In the genomic region with DNA sequence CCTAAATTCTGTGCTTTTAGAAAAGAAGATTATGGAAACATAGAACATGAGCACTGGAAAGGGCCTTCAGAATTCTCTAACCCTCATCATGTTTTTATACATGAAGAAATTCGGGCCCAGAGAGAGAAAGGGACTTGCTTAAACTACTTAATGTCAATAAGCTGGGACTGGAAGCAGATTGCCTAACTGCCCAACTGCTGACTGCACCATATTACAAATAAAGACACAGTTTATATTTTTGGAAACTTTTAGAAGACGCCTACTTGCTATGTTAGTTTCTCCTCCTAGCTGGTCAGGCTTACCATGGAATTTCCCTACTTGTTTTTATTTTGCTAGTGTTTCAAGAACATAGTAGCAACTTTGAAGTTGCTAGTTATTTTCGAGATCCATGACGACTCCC, we compare ENCODE assay signal across 23 cellular contexts. TPM values are rescaled to one million over a fixed set of nuclear protein-coding genes. Genes with fewer than 3 reads are reported as not detected.
DNase-seq lines count a peak whose midpoint lies in the region; ATAC-seq and TF ChIP-seq lines count a peak whose summit lies in the region.
"Had no signal": no experiment of that assay in that cellular context is flagged by ENCODE, and none has a peak within 500 bp of the region (broad histone marks: within the 10 kb centered on the region; RNA-seq: fewer than 3 reads in every experiment).

No MANE protein-coding gene starts in this region.

- TF ChIP-seq CTCF in left ventricle myocardium inferior (IDR thresholded peaks at IDR 0.05; ENCODE audit: borderline replicate concordance) (no peak), sigmoid colon (IDR thresholded peaks at IDR 0.05) (no peak), uterus (IDR thresholded peaks at IDR 0.05) (no peak), Caco-2 (IDR thresholded peaks at IDR 0.05; ENCODE audit: insufficient read depth in 1 of 2, low read depth in 1 of 2, low read length in 1 of 2, severe bottlenecking in 1 of 2, unreplicated experiment in 1 of 2) (no peak)

- peaks cover 38% of the 10 kb centered on the region for H3K4me1 ChIP-seq in left ventricle myocardium inferior
- H3K4me1 ChIP-seq in esophagus (ENCODE audit: control insufficient read depth in 2 of 2, insufficient read depth in 2 of 2, low read length in 1 of 2): no peaks in the 10 kb centered on the region
- H3K4me1 ChIP-seq in sigmoid colon: peaks cover 0 to 44% (median 23%) of the 10 kb centered on the region in 4 donors
- H3K4me1 ChIP-seq in uterus: no peaks in the 10 kb centered on the region
- H3K4me1 ChIP-seq in Caco-2: no peaks in the 10 kb centered on the region
- H3K4me1 ChIP-seq: colonic mucosa had no signal

- H3K36me3 Mint-ChIP-seq in Caco-2 (ENCODE audit: insufficient read depth, unreplicated experiment): no peaks in the 10 kb centered on the region

- no peak for TF ChIP-seq EP300 in sigmoid colon (IDR thresholded peaks at IDR 0.05)

- H3K27me3 Mint-ChIP-seq in Caco-2 (ENCODE audit: insufficient read depth, unreplicated experiment): no peaks in the 10 kb centered on the region
- H3K27me3 Mint-ChIP-seq: stimulated activated memory B cell treated with anti-CD40 and anti-IgM and Interleukin-4, amounts not matched to agents 10 μg/mL and 1 μg/mL and 100 μg/mL, for 72 hours; type B pancreatic cell had no signal

- H3K9me3 ChIP-seq in left ventricle myocardium inferior (replicated peaks) (no peaks in the 10 kb centered on the region), esophagus (ENCODE audit: control insufficient read depth in 2 of 2, insufficient read depth in 1 of 2, low read depth in 1 of 2, low read length in 1 of 2) (no peaks in the 10 kb centered on the region), sigmoid colon (no peaks in the 10 kb centered on the region), uterus (no peaks in the 10 kb centered on the region), Caco-2 (no peaks in the 10 kb centered on the region)
- H3K9me3 ChIP-seq: colonic mucosa had no signal

- BruUV-seq in Caco-2 (replicated peaks; lab: Mats Ljungman, UMichigan): no TSS peak

- no peak overlapping the region for H3K4me3 ChIP-seq in left ventricle myocardium inferior
- no peak overlapping the region for H3K4me3 ChIP-seq in esophagus (ENCODE audit: low read depth in 1 of 2, low read length in 2 of 2)
- H3K4me3 ChIP-seq in sigmoid colon: no peak overlapping the region
- no peak overlapping the region for H3K4me3 ChIP-seq in uterus
- H3K4me3 ChIP-seq in Caco-2 (ENCODE audit: low read depth, low read length): no peak overlapping the region
- H3K4me3 ChIP-seq: colonic mucosa, K562 had no signal

- no peak overlapping the region for H3K4me3 Mint-ChIP-seq in Caco-2 (ENCODE audit: unreplicated experiment)
- H3K4me3 Mint-ChIP-seq: CD8-positive, alpha-beta T cell; endodermal cell; stimulated activated memory B cell treated with anti-CD40 and anti-IgM and Interleukin-4, amounts not matched to agents 10 μg/mL and 1 μg/mL and 100 μg/mL, for 72 hours; T-helper 1 cell treated with Interleukin-12 subunit alpha and Interleukin-12 subunit beta and Interleukin-4 antibody, amounts not matched to agents 30 μg/mL and 1 μg/mL, for 36 hours; type B pancreatic cell had no signal

- DNase-seq in left ventricle myocardium inferior (no peak), Right ventricle myocardium inferior (ENCODE audit: missing footprints) (no peak), sigmoid colon (no peak), uterus (no peak), Caco-2 (no peak), NCI-H128 (lab: John Stamatoyannopoulos, UW; ENCODE audit: unreplicated experiment) (no peak), NCI-H146 (lab: John Stamatoyannopoulos, UW) (no peak)
- DNase-seq: activated gamma-delta T cell; AML-193; CD8-positive, alpha-beta T cell; colonic mucosa; endodermal cell; mesendoderm; NCI-H1436 treated with DMSO at 0.1 percent for 48 hours; NCI-H2171; NCI-H524; nucleus accumbens; stimulated activated CD4-positive, alpha-beta T cell treated with anti-CD3 and anti-CD28 coated beads, Interleukin-4, amount 100 ng/mL, for 1 hour had no signal

- POLR2A ChIA-PET in Caco-2 (lab: Charles Lee): no interaction called here

- H3K27ac Mint-ChIP-seq in Caco-2 (ENCODE audit: unreplicated experiment): no peak overlapping the region
- H3K27ac Mint-ChIP-seq: CD8-positive, alpha-beta T cell; endodermal cell; stimulated activated memory B cell treated with anti-CD40 and anti-IgM and Interleukin-4, amounts not matched to agents 10 μg/mL and 1 μg/mL and 100 μg/mL, for 72 hours; T-helper 1 cell treated with Interleukin-12 subunit alpha and Interleukin-12 subunit beta and Interleukin-4 antibody, amounts not matched to agents 30 μg/mL and 1 μg/mL, for 36 hours; type B pancreatic cell had no signal

- WGBS in esophagus, 2 donors: 67 to 75% methylated on average over 4 of the region's 4 CpGs
- 86% methylated on average over 4 of the region's 4 CpGs for WGBS in sigmoid colon, 2 donors

- ATAC-seq in Right ventricle myocardium inferior: no peak
- ATAC-seq: CD8-positive, alpha-beta T cell; K562; stimulated activated memory B cell treated with anti-CD40 and anti-IgM and Interleukin-4, amounts not matched to agents 10 μg/mL and 1 μg/mL and 100 μg/mL, for 72 hours had no signal

- CTCF ChIA-PET in Caco-2 (lab: Charles Lee): no interaction called here

- H3K36me3 ChIP-seq in left ventricle myocardium inferior: no peaks in the 10 kb centered on the region
- H3K36me3 ChIP-seq in esophagus (ENCODE audit: control insufficient read depth in 2 of 2, insufficient read depth in 2 of 2, low read length in 1 of 2): no peaks in the 10 kb centered on the region
- H3K36me3 ChIP-seq in sigmoid colon: no peaks in the 10 kb centered on the region
- H3K36me3 ChIP-seq in uterus: no peaks in the 10 kb centered on the region
- H3K36me3 ChIP-seq in Caco-2 (ENCODE audit: control insufficient read depth, insufficient read depth, low read length): no peaks in the 10 kb centered on the region
- H3K36me3 ChIP-seq: colonic mucosa had no signal

- TF ChIP-seq POLR2A in sigmoid colon (IDR thresholded peaks at IDR 0.05) (no peak), uterus (IDR thresholded peaks at IDR 0.05) (no peak)

- H3K9me3 Mint-ChIP-seq in Caco-2 (ENCODE audit: unreplicated experiment): no peaks in the 10 kb centered on the region
- H3K9me3 Mint-ChIP-seq: CD8-positive, alpha-beta T cell; stimulated activated memory B cell treated with anti-CD40 and anti-IgM and Interleukin-4, amounts not matched to agents 10 μg/mL and 1 μg/mL and 100 μg/mL, for 72 hours; T-helper 1 cell treated with Interleukin-12 subunit alpha and Interleukin-12 subunit beta and Interleukin-4 antibody, amounts not matched to agents 30 μg/mL and 1 μg/mL, for 36 hours; type B pancreatic cell had no signal

- H3K27ac ChIP-seq in left ventricle myocardium inferior (replicated peaks) (peak overlapping the region; percentile 90), esophagus (ENCODE audit: low read depth in 2 of 2, low read length in 1 of 2) (peak overlapping the region; percentile 40 to 44), sigmoid colon (peak overlapping the region; percentile 77 to 84 (median 82)), uterus (peak overlapping the region; percentile 76 to 83)
- H3K27ac ChIP-seq: colonic mucosa had no signal

- no peaks in the 10 kb centered on the region for H3K4me1 Mint-ChIP-seq in Caco-2 (ENCODE audit: low read depth, unreplicated experiment)
- H3K4me1 Mint-ChIP-seq: endodermal cell; stimulated activated memory B cell treated with anti-CD40 and anti-IgM and Interleukin-4, amounts not matched to agents 10 μg/mL and 1 μg/mL and 100 μg/mL, for 72 hours had no signal

- intact Hi-C loops in left ventricle myocardium inferior (cut with micrococcal nuclease) (no loop called here), Right ventricle myocardium inferior (cut with DNase I) (loop anchor here (5.0 kb wide), 1 partner anchor 115 kb away; a partner anchor contains a TSS), sigmoid colon (cut with DNase I) (loop anchor here (5.0 kb wide), 1 partner anchor 115 kb away; a partner anchor contains a TSS), uterus (cut with DNase I; ENCODE audit: low total_unique reads) (no loop called here), Caco-2 (cut with micrococcal nuclease; ENCODE audit: unreplicated experiment) (no loop called here)

- no peaks in the 10 kb centered on the region for H3K27me3 ChIP-seq in left ventricle myocardium inferior (ENCODE audit: low read depth)
- no peaks in the 10 kb centered on the region for H3K27me3 ChIP-seq in esophagus (ENCODE audit: control insufficient read depth in 1 of 2, insufficient read depth in 2 of 2, low read length in 2 of 2)
- H3K27me3 ChIP-seq in sigmoid colon: no peaks in the 10 kb centered on the region
- no peaks in the 10 kb centered on the region for H3K27me3 ChIP-seq in uterus
- no peaks in the 10 kb centered on the region for H3K27me3 ChIP-seq in Caco-2 (replicated peaks; ENCODE audit: control insufficient read depth, insufficient read depth, low read length)
- H3K27me3 ChIP-seq: colonic mucosa had no signal

RNA-seq across cellular contexts. Expression of a gene that starts 47.1 kb away (rescaled TPM):
- total RNA-seq in left ventricle myocardium inferior: 15.6 TPM
- 15.4 TPM for total RNA-seq in Right ventricle myocardium inferior
- polyA plus RNA-seq in esophagus: 1 to 10 TPM; 6.6 to 7.2 TPM
- total RNA-seq in sigmoid colon: 10 to 100 TPM; 12.5 to 16.9 (median 14.4) TPM
- polyA plus RNA-seq in sigmoid colon: 1 to 10 TPM; 1.8 to 8.2 (median 3.2) TPM
- total RNA-seq in uterus: 10 to 100 TPM in 2 of 4 donors, 1 to 10 TPM in 2; 7.9 to 33.5 (median 13.7) TPM
- total RNA-seq in Caco-2 (2022): 9.9 and 11.8 TPM in 2 replicates

RNA-seq across cellular contexts. Expression of a gene that starts 58.6 kb away (rescaled TPM):
- total RNA-seq in left ventricle myocardium inferior (25.3 TPM), Right ventricle myocardium inferior (22.4 TPM), sigmoid colon (10 to 100 TPM; 27.7 to 35.1 (median 32.5) TPM), uterus (10 to 100 TPM in 3 of 4 donors, 1 to 10 TPM in 1; 5.6 to 42.6 (median 23.1) TPM), Caco-2 (2022) (17.3 and 18.3 TPM in 2 replicates)
- polyA plus RNA-seq in esophagus (1 to 10 TPM; 1.5 to 7.5 TPM), sigmoid colon (10 to 100 TPM in 1 of 3 donors, 1 to 10 TPM in 2; 5.1 to 13.6 (median 6.0) TPM)

Comparison
In these comparisons a context has a peak if more than half of its experiments do, and no peak if none do; other contexts are left out.
1. intact Hi-C loops: an anchor here in Right ventricle myocardium inferior (5.0 kb wide) and sigmoid colon (5.0 kb wide); none called in left ventricle myocardium inferior, uterus and Caco-2.